11 cellular contexts compared by ENCODE assay signal in genomic region chr20:62644802-62645496, GRCh38. TPM values are rescaled to one million over a fixed set of nuclear protein-coding genes. Genes with fewer than 3 reads are reported as not detected.
DNase-seq lines count a peak whose midpoint lies in the region; ATAC-seq, FAIRE-seq and TF ChIP-seq lines count a peak whose summit lies in the region.
"Had no signal": no experiment of that assay in that cellular context is flagged by ENCODE, and none has a peak within 500 bp of the region (broad histone marks: within the 10 kb centered on the region; RNA-seq: fewer than 3 reads in every experiment).

No MANE protein-coding gene starts in this region.

- no peaks in the 10 kb centered on the region for H3K9me3 ChIP-seq in BLaER1

- H3K27ac Mint-ChIP-seq in activated CD8-positive, alpha-beta T cell treated with anti-CD3 and anti-CD28 coated beads for 36 hours: no peak overlapping the region
- H3K27ac Mint-ChIP-seq in memory B cell: no peak overlapping the region
- H3K27ac Mint-ChIP-seq: T-cell had no signal

- DNase-seq in GM12892 (ENCODE audit: insufficient read length) (no peak), memory B cell (ENCODE audit: low spot score in 2 of 2) (no peak), cerebellar cortex (ENCODE audit: low spot score) (no peak)
- DNase-seq in activated CD8-positive, alpha-beta T cell treated with anti-CD3 and anti-CD28 coated beads for 36 hours: no peak
- DNase-seq in stimulated activated CD4-positive, alpha-beta T cell treated with anti-CD3 and anti-CD28 coated beads, Interleukin-2, amount 100 ng/mL, for 48 hours: no peak
- DNase-seq: naive B cell, NCI-H345, T-cell had no signal

- peak overlapping the region; percentile 98 for H3K4me2 ChIP-seq in BLaER1

- H3K36me3 Mint-ChIP-seq in activated CD8-positive, alpha-beta T cell treated with anti-CD3 and anti-CD28 coated beads for 36 hours (ENCODE audit: low read depth): peaks cover 32% of the 10 kb centered on the region
- no peaks in the 10 kb centered on the region for H3K36me3 Mint-ChIP-seq in memory B cell
- H3K36me3 Mint-ChIP-seq: naive B cell, T-cell had no signal

- no peak for ATAC-seq in activated CD8-positive, alpha-beta T cell treated with anti-CD3 and anti-CD28 coated beads for 36 hours
- ATAC-seq in memory B cell (ENCODE audit: low read depth) (no peak), GM21619 (IDR thresholded peaks at IDR 0.05; ENCODE audit: unreplicated experiment) (no peak), HG03565 (IDR thresholded peaks at IDR 0.05; ENCODE audit: unreplicated experiment) (no peak)
- ATAC-seq: T-cell had no signal

- CTCF ChIA-PET in activated CD8-positive, alpha-beta T cell treated with anti-CD3 and anti-CD28 coated beads for 36 hours (lab: Charles Lee): no interaction called here

- peak overlapping the region; percentile 23; the same call in 1 of the 2 replicates for H3K27ac ChIP-seq in BLaER1

- POLR2A ChIA-PET in activated CD8-positive, alpha-beta T cell treated with anti-CD3 and anti-CD28 coated beads for 36 hours (lab: Charles Lee): interaction anchor here (1.2 kb wide), 1 partner anchor 21 kb away, joined by 3 read pairs; no protein-coding TSS in a partner anchor

- TF ChIP-seq CTCF in activated CD8-positive, alpha-beta T cell treated with anti-CD3 and anti-CD28 coated beads for 36 hours (IDR thresholded peaks at IDR 0.05): no peak

- peak; percentile 63 for FAIRE-seq in GM12892 (lab: Jason Lieb, UNC)

- H3K27me3 Mint-ChIP-seq in activated CD8-positive, alpha-beta T cell treated with anti-CD3 and anti-CD28 coated beads for 36 hours: no peaks in the 10 kb centered on the region
- H3K27me3 Mint-ChIP-seq in memory B cell: no peaks in the 10 kb centered on the region
- H3K27me3 Mint-ChIP-seq: T-cell had no signal

- peaks cover 81% of the 10 kb centered on the region for H3K4me1 ChIP-seq in BLaER1

- H3K36me3 ChIP-seq in BLaER1: peaks cover 35% of the 10 kb centered on the region

- peak overlapping the region; percentile 79 for H3K4me3 Mint-ChIP-seq in activated CD8-positive, alpha-beta T cell treated with anti-CD3 and anti-CD28 coated beads for 36 hours
- peak overlapping the region; percentile 17 for H3K4me3 Mint-ChIP-seq in memory B cell
- H3K4me3 Mint-ChIP-seq: T-cell had no signal

- H3K4me3 ChIP-seq in BLaER1: no peak overlapping the region

- peaks cover 72% of the 10 kb centered on the region for H4K20me1 ChIP-seq in BLaER1

- intact Hi-C loops in activated CD8-positive, alpha-beta T cell treated with anti-CD3 and anti-CD28 coated beads for 36 hours (cut with micrococcal nuclease): no loop called here

- peaks cover 21% of the 10 kb centered on the region for H3K27me3 ChIP-seq in BLaER1

- H3K4me1 Mint-ChIP-seq in activated CD8-positive, alpha-beta T cell treated with anti-CD3 and anti-CD28 coated beads for 36 hours (ENCODE audit: low read depth): peaks cover 37% of the 10 kb centered on the region
- peaks cover 22% of the 10 kb centered on the region for H3K4me1 Mint-ChIP-seq in memory B cell

- H3K9me3 Mint-ChIP-seq in activated CD8-positive, alpha-beta T cell treated with anti-CD3 and anti-CD28 coated beads for 36 hours: no peaks in the 10 kb centered on the region
- no peaks in the 10 kb centered on the region for H3K9me3 Mint-ChIP-seq in memory B cell
- H3K9me3 Mint-ChIP-seq: naive B cell, T-cell had no signal

- TF ChIP-seq POLR2A in GM12892 (IDR thresholded peaks at IDR 0.05; ENCODE audit: low read depth, low read length): no peak; the same call in 1 of the 2 replicates

- peak overlapping the region; percentile 89; the same call in 1 of the 2 replicates for H3K9ac ChIP-seq in BLaER1

RNA-seq across cellular contexts. Expression of gene SLCO4A1, which starts 2.6 kb away (rescaled TPM):
- polyA plus RNA-seq in GM12892 (2012; ENCODE audit: missing spikeins): 8.7 TPM
- total RNA-seq in activated CD8-positive, alpha-beta T cell treated with anti-CD3 and anti-CD28 coated beads for 36 hours: 10 to 100 TPM; 66.5 to 68.4 TPM
